Comparison of ENCODE assay signal across 9 cellular contexts in genomic region chr11:126391970-126392637, GRCh38. TPM values are rescaled to one million over a fixed set of nuclear protein-coding genes. Genes with fewer than 3 reads are reported as not detected.
DNase-seq lines count a peak whose midpoint lies in the region; ATAC-seq, FAIRE-seq and TF ChIP-seq lines count a peak whose summit lies in the region.
"Had no signal": no experiment of that assay in that cellular context is flagged by ENCODE, and none has a peak within 500 bp of the region (broad histone marks: within the 10 kb centered on the region; RNA-seq: fewer than 3 reads in every experiment).

No MANE protein-coding gene starts in this region.

- no peak for TF ChIP-seq POLR2A in GM12892 (IDR thresholded peaks at IDR 0.05; ENCODE audit: low read depth, low read length)

- H3K4me1 ChIP-seq in right atrium auricular region: peaks cover 0 to 66% of the 10 kb centered on the region in 2 donors
- H3K4me1 ChIP-seq in small intestine (ENCODE audit: control insufficient read depth in 2 of 2, insufficient read depth in 1 of 2, low read depth in 1 of 2, low read length in 1 of 2): no peaks in the 10 kb centered on the region
- H3K4me1 ChIP-seq: body of pancreas had no signal

- H3K4me3 ChIP-seq in right atrium auricular region: no peak overlapping the region
- H3K4me3 ChIP-seq in small intestine (ENCODE audit: low read depth in 1 of 2, low read length in 2 of 2): no peak overlapping the region
- H3K4me3 ChIP-seq: body of pancreas had no signal

- FAIRE-seq in GM12892 (lab: Jason Lieb, UNC): peak; percentile 74
- FAIRE-seq in small intestine (lab: Jason Lieb, UNC): no peak

- 58 to 80% (median 67%) methylated on average over 8 of the region's 8 CpGs for WGBS in small intestine, 3 donors

- H3K9me3 ChIP-seq in right atrium auricular region: no peaks in the 10 kb centered on the region
- no peaks in the 10 kb centered on the region for H3K9me3 ChIP-seq in small intestine (ENCODE audit: control insufficient read depth, low read depth)
- H3K9me3 ChIP-seq: body of pancreas had no signal

- no peak for DNase-seq in GM12892 (ENCODE audit: insufficient read length)
- peak; percentile 17 for DNase-seq in SKM-1 (lab: John Stamatoyannopoulos, UW; ENCODE audit: unreplicated experiment)
- no peak for DNase-seq in right atrium auricular region (ENCODE audit: low spot score)
- no peak for DNase-seq in small intestine
- no peak for DNase-seq in activated effector memory CD4-positive, alpha-beta T cell treated with Interleukin-2 at 50 U/mL for 16 hours
- DNase-seq in SHP77 (lab: John Stamatoyannopoulos, UW): no peak
- DNase-seq in activated CD8-positive, alpha-beta memory T cell treated with anti-CD3 and anti-CD28 coated beads, Interleukin-2, amount 50 U/mL, for 48 hours: no peak

- peak overlapping the region; percentile 85 to 87 for H3K27ac ChIP-seq in right atrium auricular region
- peak overlapping the region in 1 of 2 donors; percentile 1 for H3K27ac ChIP-seq in small intestine (ENCODE audit: low read depth in 1 of 2, low read length in 1 of 2)
- H3K27ac ChIP-seq: body of pancreas had no signal

- peak; percentile 73 for ATAC-seq in HG02798 (IDR thresholded peaks at IDR 0.05; ENCODE audit: poor library complexity, unreplicated experiment)
- ATAC-seq: body of pancreas had no signal

- H3K36me3 ChIP-seq in right atrium auricular region: no peaks in the 10 kb centered on the region
- H3K36me3 ChIP-seq in small intestine (ENCODE audit: control insufficient read depth in 2 of 2, insufficient read depth in 2 of 2, low read length in 2 of 2): no peaks in the 10 kb centered on the region

- peak in 1 of 2 donors; percentile 43 for TF ChIP-seq CTCF in right atrium auricular region (IDR thresholded peaks at IDR 0.05)

- H3K27me3 ChIP-seq in right atrium auricular region: no peaks in the 10 kb centered on the region
- H3K27me3 ChIP-seq in small intestine (ENCODE audit: control insufficient read depth in 2 of 2, insufficient read depth in 2 of 2, low read length in 2 of 2): no peaks in the 10 kb centered on the region
- H3K27me3 ChIP-seq: body of pancreas had no signal

RNA-seq across cellular contexts. Expression of gene ST3GAL4, which starts 36.6 kb away (rescaled TPM):
- 4.3 TPM for polyA plus RNA-seq in GM12892 (2012; ENCODE audit: missing spikeins)
- total RNA-seq in right atrium auricular region: 100 to 1,000 TPM in 1 of 2 donors, 10 to 100 TPM in 1; 67.5 to 103 TPM
- 10 to 100 TPM in 1 of 3 donors, 1 to 10 TPM in 2; 1.6 to 11.6 (median 2.2) TPM for polyA plus RNA-seq in small intestine
